Comparison of ENCODE assay signal across 8 cellular contexts in the genomic region with DNA sequence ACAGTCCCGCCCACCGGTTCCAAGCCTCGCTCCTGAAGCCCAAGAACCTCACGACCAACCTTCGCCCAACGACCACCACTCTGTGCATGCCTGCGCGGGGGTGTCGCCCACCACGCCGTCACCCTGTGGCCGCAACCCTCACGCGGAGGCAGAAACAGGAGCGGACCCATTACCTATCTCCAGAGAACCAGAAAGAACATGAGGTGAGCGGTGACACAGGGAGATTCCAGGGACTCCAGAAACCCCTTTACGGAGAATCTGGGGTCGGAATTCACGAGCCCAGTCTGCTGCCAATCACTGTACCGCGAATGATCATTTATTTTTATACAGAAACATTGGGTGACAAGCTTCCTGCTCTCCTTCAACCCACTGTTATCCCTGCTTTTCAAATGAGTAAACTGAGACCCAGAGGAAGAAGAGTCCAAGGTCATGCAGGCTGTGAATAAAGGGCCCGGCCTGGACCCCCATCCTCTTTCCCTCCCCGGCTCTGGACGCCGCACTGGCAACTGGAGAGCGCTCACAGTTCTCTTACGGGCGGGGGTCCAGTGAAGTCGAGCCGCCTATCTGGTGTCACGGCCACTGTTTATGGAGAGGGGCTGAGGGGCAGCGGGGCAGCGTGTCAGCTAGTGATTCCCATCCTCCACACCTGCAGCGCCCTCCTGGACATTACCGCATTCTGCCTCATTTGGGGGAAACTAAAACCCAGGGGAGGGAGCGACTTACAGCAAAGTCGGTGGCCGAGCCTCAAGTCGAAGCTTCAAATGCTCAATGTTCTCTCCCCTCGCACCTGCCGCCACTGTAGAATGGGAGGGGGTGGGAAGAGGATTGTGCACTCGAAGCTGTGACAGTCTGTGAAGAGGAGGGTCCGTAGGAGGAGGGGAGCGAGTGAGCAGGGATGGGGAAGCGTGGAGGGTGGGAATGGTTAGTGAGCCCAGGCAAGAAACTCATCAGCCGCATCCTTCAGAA. TPM values are rescaled to one million over a fixed set of nuclear protein-coding genes. Genes with fewer than 3 reads are reported as not detected.
A peak's percentile ranks its signal among the peaks of the same experiment; 100 is the strongest.
DNase-seq lines count a peak whose midpoint lies in the region; ATAC-seq and TF ChIP-seq lines count a peak whose summit lies in the region.

No MANE protein-coding gene starts in this region.

- peaks cover 11% of the 10 kb centered on the region for H3K4me1 Mint-ChIP-seq in progenitor cell of endocrine pancreas (ENCODE audit: low read depth)

- no peaks in the 10 kb centered on the region for H3K36me3 Mint-ChIP-seq in progenitor cell of endocrine pancreas (ENCODE audit: insufficient read depth)

- no peaks in the 10 kb centered on the region for H3K36me3 ChIP-seq in OCI-LY1 (ENCODE audit: insufficient read depth, low read length)
- no peaks in the 10 kb centered on the region for H3K36me3 ChIP-seq in esophagus (ENCODE audit: control insufficient read depth in 2 of 2, insufficient read depth in 2 of 2, low read length in 1 of 2)

- no peaks in the 10 kb centered on the region for H3K9me2 ChIP-seq in OCI-LY1 (ENCODE audit: low read depth, low read length)

- peak overlapping the region; percentile 11 for H3K27ac Mint-ChIP-seq in progenitor cell of endocrine pancreas

- H3K27me3 ChIP-seq in OCI-LY1 (ENCODE audit: insufficient read depth, low read length) (peaks cover 21% of the 10 kb centered on the region), esophagus (ENCODE audit: control insufficient read depth in 1 of 2, insufficient read depth in 2 of 2, low read length in 2 of 2) (peaks cover 0 to 33% of the 10 kb centered on the region in 2 donors)

- no peaks in the 10 kb centered on the region for H4K20me1 ChIP-seq in OCI-LY1 (ENCODE audit: insufficient read depth, low read length)

- WGBS in esophagus, 2 donors = 3% methylated on average over 46 of the region's 46 CpGs

- H3F3A ChIP-seq in OCI-LY1 (ENCODE audit: insufficient read depth, low read length) = no peaks in the 10 kb centered on the region

- H3K27me3 Mint-ChIP-seq in progenitor cell of endocrine pancreas = peaks cover 44% of the 10 kb centered on the region

- H3K9me3 ChIP-seq in OCI-LY1 (ENCODE audit: low read length) (no peaks in the 10 kb centered on the region), esophagus (ENCODE audit: control insufficient read depth in 2 of 2, insufficient read depth in 1 of 2, low read depth in 1 of 2, low read length in 1 of 2) (no peaks in the 10 kb centered on the region)

- H3K79me2 ChIP-seq in OCI-LY1 (ENCODE audit: insufficient read depth, low read length) = no peaks in the 10 kb centered on the region

- ATAC-seq in HG03095 (IDR thresholded peaks at IDR 0.05; ENCODE audit: unreplicated experiment) (no peak), GM18907 (IDR thresholded peaks at IDR 0.05; ENCODE audit: unreplicated experiment) (no peak)

- H3K4me1 ChIP-seq in OCI-LY1 (ENCODE audit: insufficient read depth, low read length, severe bottlenecking) = peaks cover 20% of the 10 kb centered on the region
- H3K4me1 ChIP-seq in esophagus (ENCODE audit: control insufficient read depth in 2 of 2, insufficient read depth in 2 of 2, low read length in 1 of 2) = peaks cover 8 to 13% of the 10 kb centered on the region in 2 donors

- peak overlapping the region; percentile 74 for H3K4me2 ChIP-seq in OCI-LY1 (ENCODE audit: low read length)

- DNase-seq in GM13976 (ENCODE audit: low spot score) = peak; percentile 59
- DNase-seq in progenitor cell of endocrine pancreas (ENCODE audit: low spot score, unreplicated experiment) = no peak
- DNase-seq in pons (ENCODE audit: low spot score) = no peak
- DNase-seq in medulla oblongata (ENCODE audit: extremely low spot score) = no peak

- H3K4me3 Mint-ChIP-seq in progenitor cell of endocrine pancreas (ENCODE audit: low read depth) = peak overlapping the region; percentile 76

- H2AFZ ChIP-seq in OCI-LY1 (ENCODE audit: low read length) = no peak overlapping the region

- in situ Hi-C loops in GM13976 (cut with MboI; ENCODE audit: low sequenced_read_pairs, unreplicated experiment) = no loop called here

- H3K9me3 Mint-ChIP-seq in progenitor cell of endocrine pancreas (ENCODE audit: low read depth) = no peaks in the 10 kb centered on the region

- H3K9ac ChIP-seq in OCI-LY1 (ENCODE audit: low read length) = no peak overlapping the region

- H3K4me3 ChIP-seq in OCI-LY1 (ENCODE audit: low read depth, low read length, poor library complexity, severe bottlenecking) = peak overlapping the region; percentile 52
- peak overlapping the region; percentile 16 to 45 for H3K4me3 ChIP-seq in esophagus (ENCODE audit: low read depth in 1 of 2, low read length in 2 of 2)

- H3K27ac ChIP-seq in OCI-LY1 (ENCODE audit: low read depth, low read length, poor library complexity, severe bottlenecking) (no peak overlapping the region), esophagus (ENCODE audit: low read depth in 2 of 2, low read length in 1 of 2) (no peak overlapping the region)

- TF ChIP-seq CTCF in GM13976 (IDR thresholded peaks at IDR 0.05; ENCODE audit: borderline replicate concordance, control extremely low read depth, extremely low read depth, insufficient read depth, missing control alignments) = no peak
- no peak for TF ChIP-seq CTCF in OCI-LY1 (IDR thresholded peaks at IDR 0.05; ENCODE audit: low read length)
- TF ChIP-seq CTCF in progenitor cell of endocrine pancreas (IDR thresholded peaks at IDR 0.05; ENCODE audit: unreplicated experiment) = no peak

RNA-seq across cellular contexts. Expression of a gene that starts 0.7 kb away (rescaled TPM):
- under 1 TPM; 0.08 to 0.09 TPM for polyA plus RNA-seq in esophagus
- total RNA-seq in progenitor cell of endocrine pancreas = not detected in 2 replicates

RNA-seq across cellular contexts. Expression of a gene that starts 11.7 kb away (rescaled TPM):
- under 1 TPM; 0.05 to 0.14 TPM for polyA plus RNA-seq in esophagus
- not detected in 2 replicates for total RNA-seq in progenitor cell of endocrine pancreas

RNA-seq across cellular contexts. Expression of a gene that starts 18.7 kb away (rescaled TPM):
- under 1 TPM; 0.05 to 0.18 TPM for polyA plus RNA-seq in esophagus
- total RNA-seq in progenitor cell of endocrine pancreas = not detected in 2 replicates

RNA-seq across cellular contexts. Expression of a gene that starts 44.7 kb away (rescaled TPM):
- polyA plus RNA-seq in esophagus = 1 to 10 TPM in 1 of 2 donors, under 1 TPM in 1; 0.41 to 1.1 TPM
- total RNA-seq in progenitor cell of endocrine pancreas = 2.0 and 2.4 TPM in 2 replicates

RNA-seq across cellular contexts. Expression of a gene that starts 46.4 kb away (rescaled TPM):
- 10 to 100 TPM; 16.8 to 18.3 TPM for polyA plus RNA-seq in esophagus
- total RNA-seq in progenitor cell of endocrine pancreas = 59.3 and 59.7 TPM in 2 replicates
